ENCODE assay signal across 1 cellular context in the genomic region with DNA sequence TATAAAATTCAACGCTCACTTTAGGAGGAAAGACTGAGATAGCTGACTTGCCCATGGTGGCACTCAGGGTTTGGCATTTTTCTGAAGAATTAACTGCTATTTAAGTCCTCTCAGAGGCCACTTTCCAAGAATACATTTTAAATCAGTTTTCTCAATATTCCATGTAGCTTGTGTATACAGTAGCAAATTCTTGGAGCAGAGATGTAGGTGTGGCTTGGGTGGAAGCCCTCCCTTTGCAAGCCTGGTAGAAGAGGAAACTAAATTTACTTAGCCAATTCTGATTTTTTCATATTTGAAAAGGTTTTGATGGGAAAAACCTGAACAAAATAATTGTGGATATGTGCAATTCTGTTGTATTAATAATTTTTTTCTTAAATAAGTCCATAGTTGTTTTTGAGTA.
TF ChIP-seq lines count a peak whose summit lies in the region.

No MANE protein-coding gene starts in this region.

TF ChIP-seq in IMR-90, 13 proteins besides CTCF, POLR2A, EP300 and RAD21 (continued from another document):
- TF ChIP-seq NFE2L2 (IDR thresholded peaks at IDR 0.05; ENCODE audit: low read depth, low read length) (no peak), CEBPB (IDR thresholded peaks at IDR 0.05; ENCODE audit: low read depth, low read length) (no peak), SMC3 (IDR thresholded peaks at IDR 0.05; ENCODE audit: low read depth, low read length) (no peak), MXI1 (IDR thresholded peaks at IDR 0.05; ENCODE audit: borderline replicate concordance, low read depth, low read length) (no peak), CHD1 (IDR thresholded peaks at IDR 0.05; ENCODE audit: low read depth, low read length) (no peak), MAZ (IDR thresholded peaks at IDR 0.05; ENCODE audit: borderline replicate concordance, low read depth, low read length) (no peak), MAFK (IDR thresholded peaks at IDR 0.05; ENCODE audit: low read depth, low read length) (no peak), RFX5 (IDR thresholded peaks at IDR 0.05; ENCODE audit: low read depth, low read length) (no peak)
- TF ChIP-seq, protein P1, sequence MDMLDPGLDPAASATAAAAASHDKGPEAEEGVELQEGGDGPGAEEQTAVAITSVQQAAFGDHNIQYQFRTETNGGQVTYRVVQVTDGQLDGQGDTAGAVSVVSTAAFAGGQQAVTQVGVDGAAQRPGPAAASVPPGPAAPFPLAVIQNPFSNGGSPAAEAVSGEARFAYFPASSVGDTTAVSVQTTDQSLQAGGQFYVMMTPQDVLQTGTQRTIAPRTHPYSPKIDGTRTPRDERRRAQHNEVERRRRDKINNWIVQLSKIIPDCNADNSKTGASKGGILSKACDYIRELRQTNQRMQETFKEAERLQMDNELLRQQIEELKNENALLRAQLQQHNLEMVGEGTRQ (IDR thresholded peaks at IDR 0.05; ENCODE audit: low read depth, low read length), result no peak
